ENCODE assay signal across 11 cellular contexts in the genomic region with DNA sequence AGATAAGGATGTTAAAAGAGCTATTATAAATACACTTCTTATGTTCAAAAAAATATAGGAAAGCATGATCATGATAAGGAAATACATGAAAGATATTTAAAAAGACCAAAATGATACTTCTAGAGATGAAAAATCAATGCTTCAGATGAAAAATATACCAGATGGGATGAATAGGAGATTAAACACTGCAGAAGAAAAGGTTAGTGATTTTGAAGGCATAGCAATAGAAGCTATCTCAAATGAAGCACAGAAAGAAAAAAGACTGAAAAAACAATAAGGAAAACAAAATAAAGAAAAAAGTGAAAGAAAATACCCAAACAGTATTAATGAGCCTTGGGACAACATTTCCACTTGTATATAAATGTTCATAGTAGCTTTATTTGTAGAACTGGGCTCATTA.
"Had no signal": no experiment of that assay in that cellular context is flagged by ENCODE, and none has a peak within 500 bp of the region (broad histone marks: within the 10 kb centered on the region; RNA-seq: fewer than 3 reads in every experiment).

No MANE protein-coding gene starts in this region.

- H2AFZ ChIP-seq: GM23248, GM23338 had no signal

- H3K36me3 ChIP-seq: HAP-1 had no signal

- H3K4me3 Mint-ChIP-seq: GM23338, H9, HFFc6 had no signal

- H3K9ac ChIP-seq: GM23248 had no signal

- FAIRE-seq: H1, H54 had no signal

- DNase-seq: GM23248, GOT3, H7, H9, HCEC 1CT, HFFc6 had no signal

- H3K27ac ChIP-seq: GM23248 had no signal

- H3K4me3 ChIP-seq: GM23248, GM23338, HAP-1 had no signal

- H3K4me2 ChIP-seq: GM23338 had no signal

- ATAC-seq: GM23338, HCT116 had no signal

- H3K9me3 ChIP-seq: HAP-1 had no signal

- H3K27ac Mint-ChIP-seq: GM23338, H9, HFFc6 had no signal
